Comparison of ENCODE assay signal across 15 cellular contexts in genomic region chr7:148255333-148255732, GRCh38.
DNase-seq lines count a peak whose midpoint lies in the region; ATAC-seq and TF ChIP-seq lines count a peak whose summit lies in the region.
"Had no signal": no experiment of that assay in that cellular context is flagged by ENCODE, and none has a peak within 500 bp of the region (broad histone marks: within the 10 kb centered on the region; RNA-seq: fewer than 3 reads in every experiment).

No MANE protein-coding gene starts in this region.

- H3K27ac Mint-ChIP-seq in endothelial cell (ENCODE audit: unreplicated experiment), result no peak overlapping the region
- no peak overlapping the region for H3K27ac Mint-ChIP-seq in activated T-helper 1 cell treated with anti-CD3 and anti-CD28 coated beads, Interleukin-12 subunit alpha, Interleukin-12 subunit beta, Interleukin-2, Interleukin-4 antibody, amounts not matched to agents 30 ng/mL and 10 ng/mL and 1 ng/mL, durations not matched to agents 14 hours and 24 hours and 36 hours
- H3K27ac Mint-ChIP-seq: activated B cell treated with CpG ODN at 0.5 μM for 24 hours; activated naive CD8-positive, alpha-beta T cell treated with anti-CD3 and anti-CD28 coated beads for 36 hours had no signal

- intact Hi-C loops in left ventricle myocardium inferior (cut with micrococcal nuclease), result no loop called here
- intact Hi-C loops in Right ventricle myocardium inferior (cut with DNase I), result no loop called here
- intact Hi-C loops in OCI-LY7 (cut with micrococcal nuclease; ENCODE audit: unreplicated experiment), result no loop called here
- intact Hi-C loops in activated T-helper 1 cell treated with anti-CD3 and anti-CD28 coated beads, Interleukin-12 subunit alpha, Interleukin-12 subunit beta, Interleukin-2, Interleukin-4 antibody, amounts not matched to agents 30 ng/mL and 10 ng/mL and 1 ng/mL, durations not matched to agents 14 hours and 24 hours and 36 hours (cut with micrococcal nuclease), result no loop called here

- peaks cover 12% of the 10 kb centered on the region for H3K9me3 ChIP-seq in left ventricle myocardium inferior (replicated peaks)
- no peaks in the 10 kb centered on the region for H3K9me3 ChIP-seq in OCI-LY7 (ENCODE audit: low read length)
- H3K9me3 ChIP-seq: HAP-1 had no signal

- ATAC-seq in Right ventricle myocardium inferior, result no peak

- H3K79me2 ChIP-seq in OCI-LY7 (ENCODE audit: insufficient read depth, low read depth, low read length), result no peaks in the 10 kb centered on the region

- BruUV-seq in OCI-LY7 (replicated peaks; lab: Mats Ljungman, UMichigan), result no TSS peak

- TF ChIP-seq CTCF in left ventricle myocardium inferior (IDR thresholded peaks at IDR 0.05; ENCODE audit: borderline replicate concordance) (peak; percentile 18), OCI-LY7 (conservative IDR thresholded peaks at IDR 0.05; ENCODE audit: low read length) (peak; percentile 71), endothelial cell (IDR thresholded peaks at IDR 0.05; ENCODE audit: unreplicated experiment) (peak; percentile 19)

- CTCF ChIA-PET in OCI-LY7 (lab: Charles Lee; ENCODE audit: unreplicated experiment), result no interaction called here

- no peaks in the 10 kb centered on the region for H4K20me1 ChIP-seq in OCI-LY7 (ENCODE audit: insufficient read depth, low read length)
- H4K20me1 ChIP-seq: BLaER1 had no signal

- no peak overlapping the region for H3K27ac ChIP-seq in left ventricle myocardium inferior (replicated peaks)
- no peak overlapping the region for H3K27ac ChIP-seq in OCI-LY7 (ENCODE audit: low read depth, low read length, poor library complexity, severe bottlenecking)
- H3K27ac ChIP-seq: BLaER1 had no signal

- POLR2A ChIA-PET in OCI-LY7 (lab: Charles Lee), result no interaction called here

- H3K4me1 ChIP-seq in left ventricle myocardium inferior (no peaks in the 10 kb centered on the region), OCI-LY7 (ENCODE audit: insufficient read depth, low read length, poor library complexity, severe bottlenecking) (no peaks in the 10 kb centered on the region)
- H3K4me1 ChIP-seq: BLaER1, HAP-1 had no signal

- peaks cover 51% of the 10 kb centered on the region for H3K27me3 ChIP-seq in left ventricle myocardium inferior (ENCODE audit: low read depth)
- H3K27me3 ChIP-seq: BLaER1 had no signal

- H3K9me2 ChIP-seq in OCI-LY7 (ENCODE audit: insufficient read depth, low read length), result no peaks in the 10 kb centered on the region

- H3K4me3 ChIP-seq in left ventricle myocardium inferior (no peak overlapping the region), OCI-LY7 (ENCODE audit: low read depth, low read length, poor library complexity, severe bottlenecking) (no peak overlapping the region)
- H3K4me3 ChIP-seq: BLaER1, HAP-1 had no signal

- H3K27me3 Mint-ChIP-seq in endothelial cell (ENCODE audit: unreplicated experiment), result no peaks in the 10 kb centered on the region
- no peaks in the 10 kb centered on the region for H3K27me3 Mint-ChIP-seq in activated T-helper 1 cell treated with anti-CD3 and anti-CD28 coated beads, Interleukin-12 subunit alpha, Interleukin-12 subunit beta, Interleukin-2, Interleukin-4 antibody, amounts not matched to agents 30 ng/mL and 10 ng/mL and 1 ng/mL, durations not matched to agents 14 hours and 24 hours and 36 hours (ENCODE audit: insufficient read depth)

- no peak for DNase-seq in left ventricle myocardium inferior
- no peak for DNase-seq in Right ventricle myocardium inferior (ENCODE audit: missing footprints)
- DNase-seq in OCI-LY7 (ENCODE audit: low spot score), result peak; percentile 11
- DNase-seq in endothelial cell (ENCODE audit: low spot score), result no peak
- DNase-seq in foreskin melanocyte, result no peak
- DNase-seq in activated T-helper 1 cell treated with anti-CD3 and anti-CD28 coated beads, Interleukin-12 subunit alpha, Interleukin-12 subunit beta, Interleukin-2, Interleukin-4 antibody, amounts not matched to agents 30 ng/mL and 10 ng/mL and 1 ng/mL, durations not matched to agents 14 hours and 24 hours and 36 hours (ENCODE audit: low spot score), result no peak
- no peak for DNase-seq in LoVo (ENCODE audit: low spot score)
- no peak for DNase-seq in GDM1 (lab: John Stamatoyannopoulos, UW)
- DNase-seq: activated B cell treated with CpG ODN at 0.5 μM for 24 hours; activated naive CD8-positive, alpha-beta T cell treated with anti-CD3 and anti-CD28 coated beads for 36 hours; cortex of kidney; NCI-H526 treated with DMSO at 0.1 percent for 48 hours; stimulated activated CD4-positive, alpha-beta T cell treated with anti-CD3 and anti-CD28 coated beads, Interleukin-1b, Interleukin-23, amount 100 ng/mL, for 48 hours had no signal

- H3K4me2 ChIP-seq in OCI-LY7 (ENCODE audit: low read length), result no peak overlapping the region
- H3K4me2 ChIP-seq: BLaER1 had no signal

- no peaks in the 10 kb centered on the region for H3K36me3 ChIP-seq in left ventricle myocardium inferior
- H3K36me3 ChIP-seq in OCI-LY7 (ENCODE audit: insufficient read depth, low read length), result no peaks in the 10 kb centered on the region
- H3K36me3 ChIP-seq: BLaER1, HAP-1 had no signal

- H3K4me3 Mint-ChIP-seq in endothelial cell (ENCODE audit: unreplicated experiment), result no peak overlapping the region
- H3K4me3 Mint-ChIP-seq in activated T-helper 1 cell treated with anti-CD3 and anti-CD28 coated beads, Interleukin-12 subunit alpha, Interleukin-12 subunit beta, Interleukin-2, Interleukin-4 antibody, amounts not matched to agents 30 ng/mL and 10 ng/mL and 1 ng/mL, durations not matched to agents 14 hours and 24 hours and 36 hours, result no peak overlapping the region
- H3K4me3 Mint-ChIP-seq: activated B cell treated with CpG ODN at 0.5 μM for 24 hours; activated naive CD8-positive, alpha-beta T cell treated with anti-CD3 and anti-CD28 coated beads for 36 hours had no signal

- H3K9me3 Mint-ChIP-seq in endothelial cell (ENCODE audit: unreplicated experiment), result peaks cover 15% of the 10 kb centered on the region
- peaks cover 17% of the 10 kb centered on the region for H3K9me3 Mint-ChIP-seq in activated T-helper 1 cell treated with anti-CD3 and anti-CD28 coated beads, Interleukin-12 subunit alpha, Interleukin-12 subunit beta, Interleukin-2, Interleukin-4 antibody, amounts not matched to agents 30 ng/mL and 10 ng/mL and 1 ng/mL, durations not matched to agents 14 hours and 24 hours and 36 hours

- no peaks in the 10 kb centered on the region for H3K4me1 Mint-ChIP-seq in endothelial cell (ENCODE audit: unreplicated experiment)
- no peaks in the 10 kb centered on the region for H3K4me1 Mint-ChIP-seq in activated T-helper 1 cell treated with anti-CD3 and anti-CD28 coated beads, Interleukin-12 subunit alpha, Interleukin-12 subunit beta, Interleukin-2, Interleukin-4 antibody, amounts not matched to agents 30 ng/mL and 10 ng/mL and 1 ng/mL, durations not matched to agents 14 hours and 24 hours and 36 hours (ENCODE audit: low read depth)
- H3K4me1 Mint-ChIP-seq: activated B cell treated with CpG ODN at 0.5 μM for 24 hours; activated naive CD8-positive, alpha-beta T cell treated with anti-CD3 and anti-CD28 coated beads for 36 hours had no signal

- peak overlapping the region; percentile 29; the same call in 1 of the 2 replicates for H2AFZ ChIP-seq in OCI-LY7 (ENCODE audit: low read length)

- H3K36me3 Mint-ChIP-seq in endothelial cell (ENCODE audit: low read depth, unreplicated experiment), result peaks cover 6% of the 10 kb centered on the region
- H3K36me3 Mint-ChIP-seq in activated T-helper 1 cell treated with anti-CD3 and anti-CD28 coated beads, Interleukin-12 subunit alpha, Interleukin-12 subunit beta, Interleukin-2, Interleukin-4 antibody, amounts not matched to agents 30 ng/mL and 10 ng/mL and 1 ng/mL, durations not matched to agents 14 hours and 24 hours and 36 hours (ENCODE audit: low read depth), result no peaks in the 10 kb centered on the region

Comparison
In these comparisons a context has a peak if more than half of its experiments do, and no peak if none do; other contexts are left out.
1. CTCF ChIP-seq: peak in every context shown above with its lines; median percentile 71 in OCI-LY7; 19 in endothelial cell; 18 in left ventricle myocardium inferior.